In genomic region chr17:66714046-66715023, GRCh38 we compare ENCODE assay signal across 11 cellular contexts.
DNase-seq lines count a peak whose midpoint lies in the region; ATAC-seq and TF ChIP-seq lines count a peak whose summit lies in the region.
"Had no signal": no experiment of that assay in that cellular context is flagged by ENCODE, and none has a peak within 500 bp of the region (broad histone marks: within the 10 kb centered on the region; RNA-seq: fewer than 3 reads in every experiment).

No MANE protein-coding gene starts in this region.

- H3K27ac Mint-ChIP-seq in glutamatergic neuron (ENCODE audit: unreplicated experiment) = peak overlapping the region; percentile 57
- peak overlapping the region; percentile 58 to 87 for H3K27ac Mint-ChIP-seq in stimulated activated naive CD8-positive, alpha-beta T cell treated with anti-CD3 and anti-CD28 coated beads, Interleukin-15, amount 100 ng/mL, for 72 hours

- no peak overlapping the region for H3K27ac ChIP-seq in SJCRH30

- H3K36me3 Mint-ChIP-seq in glutamatergic neuron (ENCODE audit: unreplicated experiment) = no peaks in the 10 kb centered on the region

- DNase-seq in Right ventricle myocardium inferior (ENCODE audit: missing footprints) (peak; percentile 56), left cardiac atrium (no peak), SJCRH30 (peak; percentile 16 to 41), glutamatergic neuron (no peak), ACHN (no peak)
- DNase-seq in stimulated activated naive CD8-positive, alpha-beta T cell treated with anti-CD3 and anti-CD28 coated beads, Interleukin-15, amount 100 ng/mL, for 72 hours = no peak
- DNase-seq: activated CD4-positive, CD25-positive, alpha-beta regulatory T cell treated with anti-CD3 and anti-CD28 coated beads, Interleukin-2, amount 50 U/mL, for 72 hours; KG1; NCI-H345 had no signal

- H3K4me3 Mint-ChIP-seq in glutamatergic neuron (ENCODE audit: unreplicated experiment) = no peak overlapping the region
- peak overlapping the region in 1 of 2 donors; percentile 48 for H3K4me3 Mint-ChIP-seq in stimulated activated naive CD8-positive, alpha-beta T cell treated with anti-CD3 and anti-CD28 coated beads, Interleukin-15, amount 100 ng/mL, for 72 hours

- in situ Hi-C loops in ACHN (cut with HindIII; ENCODE audit: low pct_ligation_motif_present, low pct_unique_long_range_greater_than_20kb, low sequenced_read_pairs) = no loop called here

- peaks cover 3% of the 10 kb centered on the region for H3K9me3 Mint-ChIP-seq in glutamatergic neuron (ENCODE audit: unreplicated experiment)
- no peaks in the 10 kb centered on the region for H3K9me3 Mint-ChIP-seq in stimulated activated naive CD8-positive, alpha-beta T cell treated with anti-CD3 and anti-CD28 coated beads, Interleukin-15, amount 100 ng/mL, for 72 hours

- no peaks in the 10 kb centered on the region for H3K36me3 ChIP-seq in SJCRH30

- TF ChIP-seq CTCF in glutamatergic neuron (IDR thresholded peaks at IDR 0.05; ENCODE audit: partially characterized antibody, unreplicated experiment) = no peak

- H3K4me3 ChIP-seq in SJCRH30 = no peak overlapping the region

- peaks cover 20% of the 10 kb centered on the region for H3K4me1 ChIP-seq in SJCRH30

- intact Hi-C loops in Right ventricle myocardium inferior (cut with DNase I) (no loop called here), left cardiac atrium (cut with DNase I) (loop anchor here (5.0 to 10.0 kb wide), 3 partner anchors 60 to 580 kb away; no protein-coding TSS in a partner anchor)

- H3K27me3 Mint-ChIP-seq in glutamatergic neuron (ENCODE audit: unreplicated experiment) = peaks cover 5% of the 10 kb centered on the region
- H3K27me3 Mint-ChIP-seq in stimulated activated naive CD8-positive, alpha-beta T cell treated with anti-CD3 and anti-CD28 coated beads, Interleukin-15, amount 100 ng/mL, for 72 hours = no peaks in the 10 kb centered on the region

- H3K4me1 Mint-ChIP-seq in glutamatergic neuron (ENCODE audit: low read depth, unreplicated experiment) = peaks cover 33% of the 10 kb centered on the region
- peaks cover 63% of the 10 kb centered on the region for H3K4me1 Mint-ChIP-seq in stimulated activated naive CD8-positive, alpha-beta T cell treated with anti-CD3 and anti-CD28 coated beads, Interleukin-15, amount 100 ng/mL, for 72 hours

- no peak for ATAC-seq in Right ventricle myocardium inferior
- no peak for ATAC-seq in left cardiac atrium
- ATAC-seq in stimulated activated naive CD8-positive, alpha-beta T cell treated with anti-CD3 and anti-CD28 coated beads, Interleukin-15, amount 100 ng/mL, for 72 hours = no peak
- ATAC-seq in GM21528 (IDR thresholded peaks at IDR 0.05; ENCODE audit: low FRiP score, unreplicated experiment) = no peak
- ATAC-seq in HG03097 (IDR thresholded peaks at IDR 0.05; ENCODE audit: low FRiP score, unreplicated experiment) = no peak

- H3K27me3 ChIP-seq in SJCRH30 = no peaks in the 10 kb centered on the region

- H3K9me3 ChIP-seq in SJCRH30 (replicated peaks) = no peaks in the 10 kb centered on the region

Comparison
In these comparisons a context has a peak if more than half of its experiments do, and no peak if none do; other contexts are left out.
1. DNase-seq: peak in Right ventricle myocardium inferior (single experiment) and SJCRH30 (2 of 2); none in left cardiac atrium (single experiment), glutamatergic neuron (single experiment), stimulated activated naive CD8-positive, alpha-beta T cell treated with anti-CD3 and anti-CD28 coated beads, Interleukin-15, amount 100 ng/mL, for 72 hours (0 of 2) and ACHN (single experiment).